9 cellular contexts compared by ENCODE assay signal in genomic region chr5:402615-403359, GRCh38. TPM values are rescaled to one million over a fixed set of nuclear protein-coding genes. Genes with fewer than 3 reads are reported as not detected.
DNase-seq lines count a peak whose midpoint lies in the region; ATAC-seq and TF ChIP-seq lines count a peak whose summit lies in the region.
"Had no signal": no experiment of that assay in that cellular context is flagged by ENCODE, and none has a peak within 500 bp of the region (broad histone marks: within the 10 kb centered on the region; RNA-seq: fewer than 3 reads in every experiment).

No MANE protein-coding gene starts in this region.

- H3K4me1 ChIP-seq in neutrophil (ENCODE audit: control insufficient read depth in 1 of 2, insufficient read depth in 1 of 2, low read depth in 1 of 2, low read length in 1 of 2) (peaks cover 0 to 16% of the 10 kb centered on the region in 2 experiments), BE2C (no peaks in the 10 kb centered on the region)

- peaks cover 35% of the 10 kb centered on the region for H3K27me3 ChIP-seq in neutrophil
- no peaks in the 10 kb centered on the region for H3K27me3 ChIP-seq in BE2C

- intact Hi-C loops in sciatic nerve (cut with DNase I): no loop called here

- no peak for TF ChIP-seq CTCF in neutrophil (IDR thresholded peaks at IDR 0.05)
- TF ChIP-seq CTCF in foreskin fibroblast (IDR thresholded peaks at IDR 0.05; ENCODE audit: low read depth, low read length): no peak
- TF ChIP-seq CTCF in BE2C (IDR thresholded peaks at IDR 0.05; ENCODE audit: low read depth, low read length): no peak; the same call in 1 of the 2 replicates

- peak overlapping the region; percentile 33 for H3K27ac ChIP-seq in neutrophil

- H3K36me3 ChIP-seq in neutrophil (no peaks in the 10 kb centered on the region), BE2C (no peaks in the 10 kb centered on the region)

- H3K4me3 ChIP-seq in neutrophil (ENCODE audit: low read depth in 1 of 2, low read length in 1 of 2) (no peak overlapping the region), foreskin fibroblast (ENCODE audit: low read depth in 1 of 2, low read length in 2 of 2) (no peak overlapping the region), BE2C (ENCODE audit: low read depth, low read length) (no peak overlapping the region)

- H3K9me3 ChIP-seq in neutrophil (no peaks in the 10 kb centered on the region), BE2C (no peaks in the 10 kb centered on the region)

- DNase-seq in NOMO-1 treated with dmso at 0.1 percent for 144 hours (lab: John Stamatoyannopoulos, UW; ENCODE audit: unreplicated experiment) (peak; percentile 71), sciatic nerve (ENCODE audit: low spot score) (no peak), H4 (ENCODE audit: low spot score) (no peak), foreskin fibroblast (no peak), BE2C (no peak)
- DNase-seq: mesendoderm had no signal

- ATAC-seq in GM19023 (IDR thresholded peaks at IDR 0.05; ENCODE audit: unreplicated experiment) (peak; percentile 48), HG02610 (IDR thresholded peaks at IDR 0.05; ENCODE audit: unreplicated experiment) (peak; percentile 81), sciatic nerve (no peak)

RNA-seq across cellular contexts. Expression of gene EXOC3, which starts 40.2 kb away (rescaled TPM):
- total RNA-seq in sciatic nerve: 58.4 TPM
- total RNA-seq in H4 (2014; rRNA removed; shearing (Covaris generic)): 34.3 and 42.4 TPM in 2 replicates
- polyA plus RNA-seq in BE2C (2012; ENCODE audit: insufficient read depth, insufficient read length, low read depth): 111 TPM
